8 cellular contexts compared by ENCODE assay signal in genomic region chr22:25420925-25421904, GRCh38.
DNase-seq lines count a peak whose midpoint lies in the region; ATAC-seq lines count a peak whose summit lies in the region.

No MANE protein-coding gene starts in this region.

- H3K27ac Mint-ChIP-seq in activated CD4-positive, alpha-beta memory T cell treated with anti-CD3 and anti-CD28 coated beads for 36 hours = no peak overlapping the region
- H3K27ac Mint-ChIP-seq in immature natural killer cell = no peak overlapping the region
- no peak overlapping the region for H3K27ac Mint-ChIP-seq in stimulated activated naive CD8-positive, alpha-beta T cell treated with anti-CD3 and anti-CD28 coated beads, Interleukin-15, amount 100 ng/mL, for 72 hours

- DNase-seq in NCI-H82 (lab: John Stamatoyannopoulos, UW) (peak; percentile 12), NCI-H82 treated with DMSO at 0.1 percent for 48 hours (lab: John Stamatoyannopoulos, UW; ENCODE audit: unreplicated experiment) (no peak), immature natural killer cell (no peak), DMS79 treated with DMSO at 0.1 percent for 48 hours (lab: John Stamatoyannopoulos, UW) (no peak)
- no peak for DNase-seq in activated CD4-positive, alpha-beta memory T cell treated with anti-CD3 and anti-CD28 coated beads for 36 hours
- DNase-seq in stimulated activated naive CD8-positive, alpha-beta T cell treated with anti-CD3 and anti-CD28 coated beads, Interleukin-15, amount 100 ng/mL, for 72 hours = no peak
- no peak for DNase-seq in stimulated activated naive CD4-positive, alpha-beta T cell treated with Interleukin-2 at 50 U/mL for 16 hours (lab: John Stamatoyannopoulos, UW)

- H3K27me3 Mint-ChIP-seq in activated CD4-positive, alpha-beta memory T cell treated with anti-CD3 and anti-CD28 coated beads for 36 hours = peaks cover 54% of the 10 kb centered on the region
- peaks cover 12 to 39% (median 16%) of the 10 kb centered on the region in 3 donors for H3K27me3 Mint-ChIP-seq in immature natural killer cell (ENCODE audit: low read depth in 3 of 3)
- H3K27me3 Mint-ChIP-seq in stimulated activated naive CD8-positive, alpha-beta T cell treated with anti-CD3 and anti-CD28 coated beads, Interleukin-15, amount 100 ng/mL, for 72 hours = peaks cover 78% of the 10 kb centered on the region

- POLR2A ChIA-PET in activated CD4-positive, alpha-beta memory T cell treated with anti-CD3 and anti-CD28 coated beads for 36 hours (lab: Charles Lee) = no interaction called here

- H3K9me3 Mint-ChIP-seq in activated CD4-positive, alpha-beta memory T cell treated with anti-CD3 and anti-CD28 coated beads for 36 hours = no peaks in the 10 kb centered on the region
- H3K9me3 Mint-ChIP-seq in immature natural killer cell = peaks cover 0 to 2% (median 0%) of the 10 kb centered on the region in 6 donors
- H3K9me3 Mint-ChIP-seq in stimulated activated naive CD8-positive, alpha-beta T cell treated with anti-CD3 and anti-CD28 coated beads, Interleukin-15, amount 100 ng/mL, for 72 hours = no peaks in the 10 kb centered on the region

- CTCF ChIA-PET in activated CD4-positive, alpha-beta memory T cell treated with anti-CD3 and anti-CD28 coated beads for 36 hours (lab: Charles Lee) = no interaction called here

- no peaks in the 10 kb centered on the region for H3K36me3 Mint-ChIP-seq in activated CD4-positive, alpha-beta memory T cell treated with anti-CD3 and anti-CD28 coated beads for 36 hours
- H3K36me3 Mint-ChIP-seq in immature natural killer cell = peaks cover 0 to 9% (median 0%) of the 10 kb centered on the region in 3 donors

- ATAC-seq in stimulated activated naive CD8-positive, alpha-beta T cell treated with anti-CD3 and anti-CD28 coated beads, Interleukin-15, amount 100 ng/mL, for 72 hours = peak; percentile 66
- ATAC-seq in GM21390 (IDR thresholded peaks at IDR 0.05; ENCODE audit: unreplicated experiment) = no peak

- intact Hi-C loops in activated CD4-positive, alpha-beta memory T cell treated with anti-CD3 and anti-CD28 coated beads for 36 hours (cut with micrococcal nuclease) = no loop called here

- H3K4me3 Mint-ChIP-seq in activated CD4-positive, alpha-beta memory T cell treated with anti-CD3 and anti-CD28 coated beads for 36 hours = peak overlapping the region; percentile 40
- peak overlapping the region; percentile 5 to 76 (median 58) for H3K4me3 Mint-ChIP-seq in immature natural killer cell
- peak overlapping the region; percentile 74 to 88 for H3K4me3 Mint-ChIP-seq in stimulated activated naive CD8-positive, alpha-beta T cell treated with anti-CD3 and anti-CD28 coated beads, Interleukin-15, amount 100 ng/mL, for 72 hours

- peaks cover 20% of the 10 kb centered on the region for H3K4me1 Mint-ChIP-seq in activated CD4-positive, alpha-beta memory T cell treated with anti-CD3 and anti-CD28 coated beads for 36 hours (ENCODE audit: low read depth)
- H3K4me1 Mint-ChIP-seq in immature natural killer cell = peaks cover 15 to 21% of the 10 kb centered on the region in 2 donors
- H3K4me1 Mint-ChIP-seq in stimulated activated naive CD8-positive, alpha-beta T cell treated with anti-CD3 and anti-CD28 coated beads, Interleukin-15, amount 100 ng/mL, for 72 hours = peaks cover 26% of the 10 kb centered on the region
